Comparison of ENCODE assay signal across 12 cellular contexts in genomic region chr3:191355406-191355805, GRCh38. TPM values are rescaled to one million over a fixed set of nuclear protein-coding genes. Genes with fewer than 3 reads are reported as not detected.
DNase-seq lines count a peak whose midpoint lies in the region; ATAC-seq, FAIRE-seq and TF ChIP-seq lines count a peak whose summit lies in the region.
"Had no signal": no experiment of that assay in that cellular context is flagged by ENCODE, and none has a peak within 500 bp of the region (broad histone marks: within the 10 kb centered on the region; RNA-seq: fewer than 3 reads in every experiment).

No MANE protein-coding gene starts in this region.

- ATAC-seq in GM19455 (IDR thresholded peaks at IDR 0.05; ENCODE audit: unreplicated experiment) (peak; percentile 73), HG02943 (IDR thresholded peaks at IDR 0.05; ENCODE audit: low read depth, unreplicated experiment) (peak; percentile 66)
- ATAC-seq: lower lobe of right lung had no signal

- H3K27ac ChIP-seq in caudate nucleus (ENCODE audit: low read depth, low read length): no peak overlapping the region
- H3K27ac ChIP-seq: lower lobe of right lung had no signal

- FAIRE-seq in GM12892 (lab: Jason Lieb, UNC) (peak; percentile 80), RCC 7860 (lab: Jason Lieb, UNC) (no peak)

- no peak for TF ChIP-seq CTCF in GM13977 (IDR thresholded peaks at IDR 0.05; ENCODE audit: extremely low read depth, insufficient read depth, missing control alignments)

- in situ Hi-C loops in KBM-7 (cut with MboI; ENCODE audit: low pct_unique_long_range_greater_than_20kb, low sequenced_read_pairs) (no loop called here), GM13977 (cut with MboI; ENCODE audit: low pct_unique_long_range_greater_than_20kb, low sequenced_read_pairs, unreplicated experiment) (no loop called here)

- no peak for DNase-seq in GM12892 (ENCODE audit: insufficient read length)
- DNase-seq in RCC 7860 (ENCODE audit: low spot score): peak; percentile 3
- DNase-seq in KBM-7: no peak
- no peak for DNase-seq in GM13977 (ENCODE audit: low spot score)
- no peak for DNase-seq in caudate nucleus (lab: John Stamatoyannopoulos, UW)
- DNase-seq in NCI-H510A (lab: John Stamatoyannopoulos, UW): no peak
- DNase-seq: lower lobe of right lung, NCI-H1436, stomach had no signal

- no peak for TF ChIP-seq POLR2A in GM12892 (IDR thresholded peaks at IDR 0.05; ENCODE audit: low read depth, low read length)

RNA-seq across cellular contexts. Expression of gene UTS2B, which starts 25.1 kb away (rescaled TPM):
- not detected for polyA plus RNA-seq in GM12892 (2012; ENCODE audit: missing spikeins)
- polyA plus RNA-seq: CD14-positive monocyte had no signal

RNA-seq across cellular contexts. Expression of gene CCDC50, which starts 26.2 kb away (rescaled TPM):
- polyA plus RNA-seq in GM12892 (2012; ENCODE audit: missing spikeins): 42.6 TPM
